Comparison of ENCODE assay signal across 12 cellular contexts in genomic region chr5:79555418-79555817, GRCh38.
"Had no signal": no experiment of that assay in that cellular context is flagged by ENCODE, and none has a peak within 500 bp of the region (broad histone marks: within the 10 kb centered on the region; RNA-seq: fewer than 3 reads in every experiment).

No MANE protein-coding gene starts in this region.

- H3K9me3 Mint-ChIP-seq: activated CD4-positive, alpha-beta T cell treated with anti-CD3 and anti-CD28 coated beads, Interleukin-2, amount 10 ng/mL, durations not matched to agents 24 days and 14 days; activated T-cell treated with anti-CD3 and anti-CD28 coated beads, Interleukin-2, amount 50 U/mL, for 4 hours had no signal

- H3K4me1 ChIP-seq: body of pancreas, colonic mucosa, thyroid gland had no signal

- H3K4me3 Mint-ChIP-seq: activated CD4-positive, alpha-beta T cell treated with anti-CD3 and anti-CD28 coated beads, Interleukin-2, amount 10 ng/mL, durations not matched to agents 24 days and 14 days; activated CD8-positive, alpha-beta T cell treated with anti-CD3 and anti-CD28 coated beads, Interleukin-2, amount 10 ng/mL, durations not matched to agents 7 days and 5 days; activated naive CD4-positive, alpha-beta T cell treated with anti-CD3 and anti-CD28 coated beads for 36 hours; activated T-cell treated with anti-CD3 and anti-CD28 coated beads, Interleukin-2, amount 50 U/mL, for 4 hours; T-helper 1 cell treated with Interleukin-12 subunit alpha and Interleukin-12 subunit beta and Interleukin-4 antibody, amounts not matched to agents 30 μg/mL and 1 μg/mL, for 36 hours had no signal

- ATAC-seq: activated T-cell treated with anti-CD3 and anti-CD28 coated beads, Interleukin-2, amount 50 U/mL, for 4 hours; foreskin keratinocyte had no signal

- H3K27me3 Mint-ChIP-seq: activated CD4-positive, alpha-beta T cell treated with anti-CD3 and anti-CD28 coated beads, Interleukin-2, amount 10 ng/mL, durations not matched to agents 24 days and 14 days had no signal

- DNase-seq: foreskin keratinocyte had no signal

- H3K4me3 ChIP-seq: body of pancreas, colonic mucosa, ovary, sigmoid colon, thyroid gland had no signal

- H3K36me3 ChIP-seq: colonic mucosa, ovary, sigmoid colon, thyroid gland had no signal

- H3K27ac ChIP-seq: body of pancreas, colonic mucosa, foreskin keratinocyte, ovary, sigmoid colon, thyroid gland had no signal

- H3K9me3 ChIP-seq: body of pancreas, colonic mucosa, ovary, sigmoid colon, thyroid gland had no signal

- H3K27ac Mint-ChIP-seq: activated CD4-positive, alpha-beta T cell treated with anti-CD3 and anti-CD28 coated beads, Interleukin-2, amount 10 ng/mL, durations not matched to agents 24 days and 14 days; activated CD8-positive, alpha-beta T cell treated with anti-CD3 and anti-CD28 coated beads, Interleukin-2, amount 10 ng/mL, durations not matched to agents 7 days and 5 days; activated naive CD4-positive, alpha-beta T cell treated with anti-CD3 and anti-CD28 coated beads for 36 hours; T-helper 1 cell treated with Interleukin-12 subunit alpha and Interleukin-12 subunit beta and Interleukin-4 antibody, amounts not matched to agents 30 μg/mL and 1 μg/mL, for 36 hours had no signal

- FAIRE-seq: keratinocyte had no signal

- H3K27me3 ChIP-seq: body of pancreas, colonic mucosa, foreskin keratinocyte, ovary, sigmoid colon, thyroid gland had no signal
